In genomic region chr2:163420604-163421003, GRCh38 we compare ENCODE assay signal across 32 cellular contexts.
"Had no signal": no experiment of that assay in that cellular context is flagged by ENCODE, and none has a peak within 500 bp of the region (broad histone marks: within the 10 kb centered on the region; RNA-seq: fewer than 3 reads in every experiment).

No MANE protein-coding gene starts in this region.

- H3K27ac Mint-ChIP-seq: naive thymus-derived CD8-positive, alpha-beta T cell; natural killer cell treated with Interleukin-12 subunit alpha and Interleukin-12 subunit beta and Interleukin-15 and Interleukin-18, amount 100 ng/mL, for 72 hours; nephron progenitor cell; progenitor cell of endocrine pancreas; stimulated activated memory B cell treated with anti-CD40 and anti-IgM and Interleukin-4, amounts not matched to agents 10 μg/mL and 1 μg/mL and 100 μg/mL, for 72 hours; stimulated activated naive CD8-positive, alpha-beta T cell treated with anti-CD3 and anti-CD28 coated beads, Interleukin-15, amount 100 ng/mL, for 72 hours; type B pancreatic cell had no signal

- H3K27ac ChIP-seq: ovary, parathyroid adenoma, psoas muscle, skin epidermis, spleen, suprapubic skin, testis, tibial artery, transverse colon, upper lobe of right lung, uterus had no signal

- H3K9me3 ChIP-seq: ovary, psoas muscle, spleen, suprapubic skin, testis, tibial artery, transverse colon, upper lobe of right lung, uterus had no signal

- H3K4me3 ChIP-seq: ovary, psoas muscle, skin epidermis, smooth muscle cell, spleen, suprapubic skin, testis, tibial artery, transverse colon, upper lobe of right lung, uterus had no signal

- H3K4me1 Mint-ChIP-seq: nephron progenitor cell; neural crest cell; stimulated activated naive CD8-positive, alpha-beta T cell treated with anti-CD3 and anti-CD28 coated beads, Interleukin-15, amount 100 ng/mL, for 72 hours had no signal

- H2AFZ ChIP-seq: parathyroid adenoma had no signal

- H3K27me3 ChIP-seq: ovary, spleen, suprapubic skin, testis, tibial artery, transverse colon, upper lobe of right lung, uterus had no signal

- DNase-seq: naive thymus-derived CD8-positive, alpha-beta T cell; nephron progenitor cell; occipital lobe; ovary; posterior cingulate gyrus; psoas muscle; right cardiac atrium; spleen; stimulated activated CD4-positive, alpha-beta T cell treated with anti-CD3 and anti-CD28 coated beads, Interleukin-12 subunit alpha, Interleukin-12 subunit beta, amount 100 ng/mL, for 4 hours; stimulated activated CD4-positive, alpha-beta T cell treated with anti-CD3 and anti-CD28 coated beads, Interleukin-1b, Interleukin-23, amount 100 ng/mL, for 48 hours; stimulated activated CD4-positive, alpha-beta T cell treated with anti-CD3 and anti-CD28 coated beads, Interleukin-4, amount 100 ng/mL, for 1 hour; stimulated activated CD4-positive, alpha-beta T cell treated with anti-CD3 and anti-CD28 coated beads, Interleukin-4, amount 100 ng/mL, for 4 hours; stimulated activated CD8-positive, alpha-beta memory T cell treated with anti-CD3 and anti-CD28 coated beads, Interleukin-4, amount 100 ng/mL, for 48 hours; stimulated activated naive CD4-positive, alpha-beta T cell; stimulated activated naive CD8-positive, alpha-beta T cell treated with anti-CD3 and anti-CD28 coated beads, Interleukin-15, amount 100 ng/mL, for 72 hours; stimulated activated naive CD8-positive, alpha-beta T cell treated with anti-CD3 and anti-CD28 coated beads, Interleukin-15, Interleukin-2, amounts not matched to agents 100 U/mL and 50 U/mL, for 24 hours; substantia nigra; testis; tibial artery; transverse colon; upper lobe of right lung; uterus had no signal

- H3K4me2 ChIP-seq: smooth muscle cell had no signal

- H3K79me2 ChIP-seq: parathyroid adenoma had no signal

- H3K9ac ChIP-seq: parathyroid adenoma had no signal

- H3K27me3 Mint-ChIP-seq: naive thymus-derived CD8-positive, alpha-beta T cell; natural killer cell treated with Interleukin-12 subunit alpha and Interleukin-12 subunit beta and Interleukin-15 and Interleukin-18, amount 100 ng/mL, for 72 hours; stimulated activated memory B cell treated with anti-CD40 and anti-IgM and Interleukin-4, amounts not matched to agents 10 μg/mL and 1 μg/mL and 100 μg/mL, for 72 hours; stimulated activated naive CD8-positive, alpha-beta T cell treated with anti-CD3 and anti-CD28 coated beads, Interleukin-15, amount 100 ng/mL, for 72 hours; type B pancreatic cell had no signal

- ATAC-seq: naive thymus-derived CD8-positive, alpha-beta T cell; natural killer cell treated with Interleukin-12 subunit alpha and Interleukin-12 subunit beta and Interleukin-15 and Interleukin-18, amount 100 ng/mL, for 72 hours; psoas muscle; right cardiac atrium; sciatic nerve; stimulated activated memory B cell treated with anti-CD40 and anti-IgM and Interleukin-4, amounts not matched to agents 10 μg/mL and 1 μg/mL and 100 μg/mL, for 72 hours; stimulated activated naive CD8-positive, alpha-beta T cell treated with anti-CD3 and anti-CD28 coated beads, Interleukin-15, amount 100 ng/mL, for 72 hours; stimulated activated naive CD8-positive, alpha-beta T cell treated with anti-CD3 and anti-CD28 coated beads, Interleukin-15, Interleukin-2, amounts not matched to agents 100 U/mL and 50 U/mL, for 24 hours; upper lobe of right lung had no signal

- H3K4me3 Mint-ChIP-seq: naive thymus-derived CD8-positive, alpha-beta T cell; natural killer cell treated with Interleukin-12 subunit alpha and Interleukin-12 subunit beta and Interleukin-15 and Interleukin-18, amount 100 ng/mL, for 72 hours; nephron progenitor cell; neural crest cell; stimulated activated memory B cell treated with anti-CD40 and anti-IgM and Interleukin-4, amounts not matched to agents 10 μg/mL and 1 μg/mL and 100 μg/mL, for 72 hours; stimulated activated naive CD8-positive, alpha-beta T cell treated with anti-CD3 and anti-CD28 coated beads, Interleukin-15, amount 100 ng/mL, for 72 hours; type B pancreatic cell had no signal

- H3K4me1 ChIP-seq: parathyroid adenoma, psoas muscle, spleen, suprapubic skin, testis, tibial artery, transverse colon, upper lobe of right lung, uterus had no signal

- H3K9me3 Mint-ChIP-seq: nephron progenitor cell; neural crest cell; stimulated activated memory B cell treated with anti-CD40 and anti-IgM and Interleukin-4, amounts not matched to agents 10 μg/mL and 1 μg/mL and 100 μg/mL, for 72 hours; stimulated activated naive CD8-positive, alpha-beta T cell treated with anti-CD3 and anti-CD28 coated beads, Interleukin-15, amount 100 ng/mL, for 72 hours; type B pancreatic cell had no signal

- H3K36me3 ChIP-seq: ovary, spleen, suprapubic skin, tibial artery, transverse colon, upper lobe of right lung, uterus had no signal
